Comparison of ENCODE assay signal across 1 cellular context in genomic region chr4:164514765-164515164, GRCh38.
TF ChIP-seq lines count a peak whose summit lies in the region.

No MANE protein-coding gene starts in this region.

TF ChIP-seq in neural cell, 6 proteins besides CTCF, POLR2A, EP300 and RAD21 (continued from another document):
- TF ChIP-seq, protein P1, sequence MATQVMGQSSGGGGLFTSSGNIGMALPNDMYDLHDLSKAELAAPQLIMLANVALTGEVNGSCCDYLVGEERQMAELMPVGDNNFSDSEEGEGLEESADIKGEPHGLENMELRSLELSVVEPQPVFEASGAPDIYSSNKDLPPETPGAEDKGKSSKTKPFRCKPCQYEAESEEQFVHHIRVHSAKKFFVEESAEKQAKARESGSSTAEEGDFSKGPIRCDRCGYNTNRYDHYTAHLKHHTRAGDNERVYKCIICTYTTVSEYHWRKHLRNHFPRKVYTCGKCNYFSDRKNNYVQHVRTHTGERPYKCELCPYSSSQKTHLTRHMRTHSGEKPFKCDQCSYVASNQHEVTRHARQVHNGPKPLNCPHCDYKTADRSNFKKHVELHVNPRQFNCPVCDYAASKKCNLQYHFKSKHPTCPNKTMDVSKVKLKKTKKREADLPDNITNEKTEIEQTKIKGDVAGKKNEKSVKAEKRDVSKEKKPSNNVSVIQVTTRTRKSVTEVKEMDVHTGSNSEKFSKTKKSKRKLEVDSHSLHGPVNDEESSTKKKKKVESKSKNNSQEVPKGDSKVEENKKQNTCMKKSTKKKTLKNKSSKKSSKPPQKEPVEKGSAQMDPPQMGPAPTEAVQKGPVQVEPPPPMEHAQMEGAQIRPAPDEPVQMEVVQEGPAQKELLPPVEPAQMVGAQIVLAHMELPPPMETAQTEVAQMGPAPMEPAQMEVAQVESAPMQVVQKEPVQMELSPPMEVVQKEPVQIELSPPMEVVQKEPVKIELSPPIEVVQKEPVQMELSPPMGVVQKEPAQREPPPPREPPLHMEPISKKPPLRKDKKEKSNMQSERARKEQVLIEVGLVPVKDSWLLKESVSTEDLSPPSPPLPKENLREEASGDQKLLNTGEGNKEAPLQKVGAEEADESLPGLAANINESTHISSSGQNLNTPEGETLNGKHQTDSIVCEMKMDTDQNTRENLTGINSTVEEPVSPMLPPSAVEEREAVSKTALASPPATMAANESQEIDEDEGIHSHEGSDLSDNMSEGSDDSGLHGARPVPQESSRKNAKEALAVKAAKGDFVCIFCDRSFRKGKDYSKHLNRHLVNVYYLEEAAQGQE (IDR thresholded peaks at IDR 0.05; ENCODE audit: borderline replicate concordance), result no peak
- TF ChIP-seq EZH2 (IDR thresholded peaks at IDR 0.05; ENCODE audit: borderline replicate concordance, insufficient read depth, low read length, poor library complexity, severe bottlenecking), result no peak
